In the genomic region with DNA sequence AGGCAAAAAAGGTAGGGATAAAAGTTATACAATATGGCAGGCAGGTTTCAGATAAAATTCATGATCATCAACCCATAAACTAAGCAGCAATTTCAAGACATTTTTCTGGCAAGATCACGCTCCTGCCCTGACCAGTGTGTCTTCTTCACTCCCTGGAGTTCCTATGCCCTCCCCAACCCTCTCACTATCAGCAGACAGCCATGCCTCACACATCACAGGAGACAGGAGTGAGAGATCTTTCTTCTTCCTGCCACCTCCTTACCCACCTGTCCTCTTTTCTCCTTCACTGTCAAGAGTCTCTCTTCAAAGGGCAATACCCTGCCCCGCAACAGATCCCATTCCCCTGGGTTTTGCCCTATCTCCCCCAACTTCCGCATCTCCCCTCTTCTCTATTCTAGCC, we compare ENCODE assay signal across 19 cellular contexts. TPM values are rescaled to one million over a fixed set of nuclear protein-coding genes. Genes with fewer than 3 reads are reported as not detected.
DNase-seq lines count a peak whose midpoint lies in the region; ATAC-seq, FAIRE-seq and TF ChIP-seq lines count a peak whose summit lies in the region.
"Had no signal": no experiment of that assay in that cellular context is flagged by ENCODE, and none has a peak within 500 bp of the region (broad histone marks: within the 10 kb centered on the region; RNA-seq: fewer than 3 reads in every experiment).

No MANE protein-coding gene starts in this region.

- CTCF ChIA-PET in CD4-positive, alpha-beta T cell (lab: Charles Lee), result no interaction called here
- CTCF ChIA-PET in activated CD4-positive, alpha-beta memory T cell treated with anti-CD3 and anti-CD28 coated beads, Interleukin-2, amount 10 ng/mL, durations not matched to agents 7 days and 5 days (lab: Charles Lee), result interaction anchor here (0.8 kb wide), 1 partner anchor 8 kb away, joined by 3 read pairs; no protein-coding TSS in a partner anchor

- peaks cover 73% of the 10 kb centered on the region for H3K4me1 Mint-ChIP-seq in CD4-positive, alpha-beta T cell (ENCODE audit: low read depth)
- H3K4me1 Mint-ChIP-seq in activated CD4-positive, alpha-beta memory T cell treated with anti-CD3 and anti-CD28 coated beads, Interleukin-2, amount 10 ng/mL, durations not matched to agents 7 days and 5 days, result peaks cover 49% of the 10 kb centered on the region
- peaks cover 45 to 49% of the 10 kb centered on the region in 2 donors for H3K4me1 Mint-ChIP-seq in immature natural killer cell

- H3K4me1 ChIP-seq in ACC112 (ENCODE audit: control insufficient read depth, insufficient read depth, low read length, unreplicated experiment), result peaks cover 12% of the 10 kb centered on the region
- H3K4me1 ChIP-seq in GM23248 (ENCODE audit: insufficient read depth), result peaks cover 7% of the 10 kb centered on the region
- H3K4me1 ChIP-seq in small intestine (ENCODE audit: control insufficient read depth in 2 of 2, insufficient read depth in 1 of 2, low read depth in 1 of 2, low read length in 1 of 2), result no peaks in the 10 kb centered on the region

- H3K9me3 Mint-ChIP-seq in CD4-positive, alpha-beta T cell, result no peaks in the 10 kb centered on the region
- no peaks in the 10 kb centered on the region for H3K9me3 Mint-ChIP-seq in activated CD4-positive, alpha-beta memory T cell treated with anti-CD3 and anti-CD28 coated beads, Interleukin-2, amount 10 ng/mL, durations not matched to agents 7 days and 5 days
- no peaks in the 10 kb centered on the region for H3K9me3 Mint-ChIP-seq in immature natural killer cell

- 98 to 99% methylated on average over 3 of the region's 3 CpGs for WGBS in GM23248 (ENCODE audit: low coverage in 1 of 2, low lambda C conversion rate in 2 of 2, missing lambda C conversion rate in 2 of 2), 2 experiments
- WGBS in small intestine, 3 donors, result 94 to 99% (median 95%) methylated on average over 3 of the region's 3 CpGs

- H3K9me3 ChIP-seq in CD4-positive, alpha-beta T cell (ENCODE audit: control insufficient read depth, low read length), result no peaks in the 10 kb centered on the region
- no peaks in the 10 kb centered on the region for H3K9me3 ChIP-seq in GM23248 (ENCODE audit: low read depth)
- H3K9me3 ChIP-seq in small intestine (ENCODE audit: control insufficient read depth, low read depth), result no peaks in the 10 kb centered on the region
- H3K9me3 ChIP-seq: adrenal gland, lower lobe of right lung, SK-N-SH had no signal

- H3K27me3 Mint-ChIP-seq in CD4-positive, alpha-beta T cell, result no peaks in the 10 kb centered on the region
- H3K27me3 Mint-ChIP-seq in activated CD4-positive, alpha-beta memory T cell treated with anti-CD3 and anti-CD28 coated beads, Interleukin-2, amount 10 ng/mL, durations not matched to agents 7 days and 5 days, result no peaks in the 10 kb centered on the region
- no peaks in the 10 kb centered on the region for H3K27me3 Mint-ChIP-seq in immature natural killer cell (ENCODE audit: low read depth in 3 of 3)

- peak; percentile 46 for ATAC-seq in CD4-positive, alpha-beta T cell (ENCODE audit: poor library complexity)
- ATAC-seq: lower lobe of right lung had no signal

- no peaks in the 10 kb centered on the region for H3K27me3 ChIP-seq in ACC112 (ENCODE audit: insufficient read depth, low read length)
- H3K27me3 ChIP-seq in CD4-positive, alpha-beta T cell (ENCODE audit: control insufficient read depth, insufficient read depth, low read length), result no peaks in the 10 kb centered on the region
- H3K27me3 ChIP-seq in GM23248 (replicated peaks; ENCODE audit: insufficient read depth), result no peaks in the 10 kb centered on the region
- no peaks in the 10 kb centered on the region for H3K27me3 ChIP-seq in small intestine (ENCODE audit: control insufficient read depth in 2 of 2, insufficient read depth in 2 of 2, low read length in 2 of 2)
- H3K27me3 ChIP-seq: adrenal gland had no signal

- peak overlapping the region; percentile 70 for H3K4me3 Mint-ChIP-seq in CD4-positive, alpha-beta T cell
- H3K4me3 Mint-ChIP-seq in activated CD4-positive, alpha-beta memory T cell treated with anti-CD3 and anti-CD28 coated beads, Interleukin-2, amount 10 ng/mL, durations not matched to agents 7 days and 5 days, result peak overlapping the region; percentile 41
- H3K4me3 Mint-ChIP-seq in immature natural killer cell, result peak overlapping the region; percentile 4 to 87 (median 68)

- POLR2A ChIA-PET in CD4-positive, alpha-beta T cell (lab: Charles Lee), result interaction anchor here (1.2 kb wide), 1 partner anchor 8 kb away, joined by 3 read pairs; no protein-coding TSS in a partner anchor
- POLR2A ChIA-PET in activated CD4-positive, alpha-beta memory T cell treated with anti-CD3 and anti-CD28 coated beads, Interleukin-2, amount 10 ng/mL, durations not matched to agents 7 days and 5 days (lab: Charles Lee), result interaction anchor here (1.2 kb wide), 1 partner anchor 28 kb away, joined by 6 read pairs; a partner anchor contains a TSS

- H3K4me2 ChIP-seq in GM23248 (ENCODE audit: unreplicated experiment), result no peak overlapping the region

- peaks cover 9% of the 10 kb centered on the region for H3K36me3 Mint-ChIP-seq in CD4-positive, alpha-beta T cell (ENCODE audit: low read depth)
- H3K36me3 Mint-ChIP-seq in activated CD4-positive, alpha-beta memory T cell treated with anti-CD3 and anti-CD28 coated beads, Interleukin-2, amount 10 ng/mL, durations not matched to agents 7 days and 5 days (ENCODE audit: low read depth), result peaks cover 18% of the 10 kb centered on the region
- H3K36me3 Mint-ChIP-seq in immature natural killer cell, result peaks cover 0 to 16% (median 14%) of the 10 kb centered on the region in 3 donors

- H3K79me2 ChIP-seq in ACC112 (ENCODE audit: control insufficient read depth, insufficient read depth, low read length, unreplicated experiment) (no peaks in the 10 kb centered on the region), GM23248 (ENCODE audit: insufficient read depth) (no peaks in the 10 kb centered on the region)

- no peak for DNase-seq in CD4-positive, alpha-beta T cell
- no peak for DNase-seq in activated CD4-positive, alpha-beta memory T cell treated with anti-CD3 and anti-CD28 coated beads, Interleukin-2, amount 10 ng/mL, durations not matched to agents 7 days and 5 days
- no peak for DNase-seq in immature natural killer cell
- DNase-seq in GM23248, result no peak
- DNase-seq in small intestine, result no peak
- no peak for DNase-seq in AG20443 (ENCODE audit: low spot score)
- DNase-seq: adrenal gland; AML-193; effector CD4-positive, alpha-beta T cell; lower lobe of right lung; NCI-H1092 treated with DMSO at 0.1 percent for 48 hours; NCI-H774; posterior cingulate gyrus; SK-N-SH; stimulated activated CD4-positive, alpha-beta T cell treated with anti-CD3 and anti-CD28 coated beads, Interleukin-4, amount 100 ng/mL, for 24 hours had no signal

- no peaks in the 10 kb centered on the region for H4K20me1 ChIP-seq in GM23248 (ENCODE audit: insufficient read depth)

- in situ Hi-C loops in GM23248 (cut with MboI), result no loop called here

- intact Hi-C loops in CD4-positive, alpha-beta T cell (cut with DNase I, micrococcal nuclease), result no loop called here

- H3K27ac ChIP-seq in ACC112 (ENCODE audit: low read depth, low read length) (peak overlapping the region; percentile 51; the same call in 1 of the 2 replicates), GM23248 (no peak overlapping the region), small intestine (ENCODE audit: low read depth in 1 of 2, low read length in 1 of 2) (peak overlapping the region in 1 of 2 donors; percentile 7)
- H3K27ac ChIP-seq in CD4-positive, alpha-beta T cell (ENCODE audit: low read depth, low read length), result peak overlapping the region; percentile 62
- H3K27ac ChIP-seq: adrenal gland had no signal

- H2AFZ ChIP-seq in ACC112 (ENCODE audit: low read length, unreplicated experiment) (peak overlapping the region; percentile 95), GM23248 (no peak overlapping the region)

- H3F3A ChIP-seq in GM23248 (ENCODE audit: insufficient read depth), result peaks cover 21% of the 10 kb centered on the region; the same call in 1 of the 2 replicates

- H3K4me3 ChIP-seq in ACC112 (ENCODE audit: low read depth, low read length), result no peak overlapping the region
- no peak overlapping the region for H3K4me3 ChIP-seq in GM23248
- no peak overlapping the region for H3K4me3 ChIP-seq in small intestine (ENCODE audit: low read depth in 1 of 2, low read length in 2 of 2)
- H3K4me3 ChIP-seq: adrenal gland, lower lobe of right lung had no signal

- H3K27ac Mint-ChIP-seq in CD4-positive, alpha-beta T cell, result peak overlapping the region; percentile 90
- H3K27ac Mint-ChIP-seq in activated CD4-positive, alpha-beta memory T cell treated with anti-CD3 and anti-CD28 coated beads, Interleukin-2, amount 10 ng/mL, durations not matched to agents 7 days and 5 days, result peak overlapping the region; percentile 76
- peak overlapping the region; percentile 78 to 97 (median 88) for H3K27ac Mint-ChIP-seq in immature natural killer cell

- H3K9me2 ChIP-seq in GM23248 (ENCODE audit: insufficient read depth), result no peaks in the 10 kb centered on the region
- H3K9me2 ChIP-seq: SK-N-SH had no signal

- TF ChIP-seq CTCF in CD4-positive, alpha-beta T cell (IDR thresholded peaks at IDR 0.05), result no peak

- no peak for FAIRE-seq in small intestine (lab: Jason Lieb, UNC)
- FAIRE-seq: H1, RCC 7860 had no signal

- H3K9ac ChIP-seq in GM23248, result no peak overlapping the region
- H3K9ac ChIP-seq: KMS-11, SK-N-SH had no signal

- H3K36me3 ChIP-seq in ACC112 (ENCODE audit: insufficient read depth, low read length) (no peaks in the 10 kb centered on the region; the same call in 1 of the 2 replicates), GM23248 (ENCODE audit: low read depth) (no peaks in the 10 kb centered on the region), small intestine (ENCODE audit: control insufficient read depth in 2 of 2, insufficient read depth in 2 of 2, low read length in 2 of 2) (peaks cover 0 to 5% of the 10 kb centered on the region in 2 donors)
- H3K36me3 ChIP-seq: lower lobe of right lung had no signal

RNA-seq across cellular contexts. Expression of a gene that starts 28.4 kb away (rescaled TPM):
- total RNA-seq in CD4-positive, alpha-beta T cell, result 10 to 100 TPM; 10.0 to 12.2 TPM
- 10 to 100 TPM; 39.7 to 44.7 TPM for total RNA-seq in activated CD4-positive, alpha-beta memory T cell treated with anti-CD3 and anti-CD28 coated beads, Interleukin-2, amount 10 ng/mL, durations not matched to agents 7 days and 5 days
- 10 to 100 TPM; 20.3 to 41.0 (median 34.8) TPM for polyA plus RNA-seq in immature natural killer cell
- 5.4 and 28.3 TPM in 2 replicates for total RNA-seq in GM23248 (2014; rRNA removed; shearing (Covaris generic))
- polyA plus RNA-seq in GM23248 (2016; fragmentation: Nextera tagmentation; extraction: Ambion mirVana), result 44.7 and 52.2 TPM in 2 replicates
- 100 to 1,000 TPM in 1 of 3 donors, 10 to 100 TPM in 2; 88.7 to 154 (median 88.9) TPM for polyA plus RNA-seq in small intestine
